9 cellular contexts compared by ENCODE assay signal in the genomic region with DNA sequence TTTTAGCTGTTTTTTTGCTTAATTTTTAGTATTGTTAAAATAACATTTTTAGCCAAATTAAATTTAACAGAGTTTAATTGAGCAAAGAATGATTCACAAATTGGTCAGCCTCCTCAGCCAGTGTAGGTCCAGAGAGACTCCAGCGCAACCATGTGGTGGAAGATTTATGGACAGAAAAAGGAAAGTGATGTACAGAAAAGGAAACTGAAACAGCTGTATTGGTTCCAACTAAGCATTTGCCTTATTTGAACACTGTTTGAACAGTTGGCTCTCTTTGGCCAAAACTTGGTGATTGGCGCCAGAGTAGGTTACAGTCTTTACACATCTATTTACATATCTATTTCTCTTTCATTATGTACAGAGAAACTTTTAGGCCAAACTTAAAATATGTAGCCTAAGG. TPM values are rescaled to one million over a fixed set of nuclear protein-coding genes. Genes with fewer than 3 reads are reported as not detected.
DNase-seq lines count a peak whose midpoint lies in the region; ATAC-seq and TF ChIP-seq lines count a peak whose summit lies in the region.
"Had no signal": no experiment of that assay in that cellular context is flagged by ENCODE, and none has a peak within 500 bp of the region (broad histone marks: within the 10 kb centered on the region; RNA-seq: fewer than 3 reads in every experiment).

No MANE protein-coding gene starts in this region.

- H3K36me3 Mint-ChIP-seq in activated CD8-positive, alpha-beta T cell treated with anti-CD3 and anti-CD28 coated beads for 36 hours (ENCODE audit: low read depth): peaks cover 7% of the 10 kb centered on the region

- POLR2A ChIA-PET in HCT116 (lab: Charles Lee): interaction anchor here (0.7 kb wide), 1 partner anchor 19 kb away, joined by 3 read pairs; no protein-coding TSS in a partner anchor
- POLR2A ChIA-PET in activated CD8-positive, alpha-beta T cell treated with anti-CD3 and anti-CD28 coated beads for 36 hours (lab: Charles Lee): interaction anchor here (0.6 to 1.4 kb wide), 2 partner anchors 19 to 88 kb away, joined by 3 read pairs; partner anchors contain the start of gene RPS6KC1

- no peaks in the 10 kb centered on the region for H3K9me3 Mint-ChIP-seq in activated CD8-positive, alpha-beta T cell treated with anti-CD3 and anti-CD28 coated beads for 36 hours

- no peak overlapping the region; the same call in 1 of the 2 replicates for H3K4me3 ChIP-seq in GM12865 (ENCODE audit: low read depth, low read length)
- no peak overlapping the region for H3K4me3 ChIP-seq in HCT116 (replicated peaks in 1 of 2; ENCODE audit: low read depth in 1 of 2, low read length in 2 of 2)

- H3K27me3 Mint-ChIP-seq in activated CD8-positive, alpha-beta T cell treated with anti-CD3 and anti-CD28 coated beads for 36 hours: no peaks in the 10 kb centered on the region

- no peak overlapping the region for H2AFZ ChIP-seq in HCT116 (ENCODE audit: low read depth, low read length, poor library complexity, severe bottlenecking)

- H4K20me1 ChIP-seq in HCT116 (ENCODE audit: insufficient read depth): no peaks in the 10 kb centered on the region

- no peak for TF ChIP-seq POLR2A in HCT116 (IDR thresholded peaks at IDR 0.05; ENCODE audit: borderline replicate concordance, extremely low read depth, insufficient read depth, insufficient read length)

- H3K4me3 Mint-ChIP-seq in activated CD8-positive, alpha-beta T cell treated with anti-CD3 and anti-CD28 coated beads for 36 hours: no peak overlapping the region

- H3K4me2 ChIP-seq in HCT116 (ENCODE audit: low read length): no peak overlapping the region

- H3K9ac ChIP-seq in HCT116 (ENCODE audit: low read length): no peak overlapping the region

- H3K4me1 ChIP-seq in HCT116 (ENCODE audit: control insufficient read depth in 1 of 2, insufficient read depth in 2 of 2, low read length in 2 of 2): no peaks in the 10 kb centered on the region

- H3K79me2 ChIP-seq in HCT116 (ENCODE audit: insufficient read depth, low read length): peaks cover 11% of the 10 kb centered on the region

- peaks cover 15% of the 10 kb centered on the region for H3K4me1 Mint-ChIP-seq in activated CD8-positive, alpha-beta T cell treated with anti-CD3 and anti-CD28 coated beads for 36 hours (ENCODE audit: low read depth)

- H3K9me3 ChIP-seq in HCT116 (ENCODE audit: control insufficient read depth in 1 of 2, insufficient read depth in 1 of 2, low read depth in 1 of 2, low read length in 2 of 2): no peaks in the 10 kb centered on the region

- H3K27ac ChIP-seq in 22Rv1 (peak overlapping the region; percentile 66), HCT116 (ENCODE audit: low read depth, low read length) (no peak overlapping the region)
- H3K27ac ChIP-seq: epithelial cell of prostate had no signal

- H3K36me3 ChIP-seq in HCT116 (ENCODE audit: control insufficient read depth in 1 of 2, insufficient read depth in 2 of 2, low read length in 2 of 2): no peaks in the 10 kb centered on the region

- intact Hi-C loops in HCT116 (cut with micrococcal nuclease): no loop called here
- intact Hi-C loops in activated CD8-positive, alpha-beta T cell treated with anti-CD3 and anti-CD28 coated beads for 36 hours (cut with micrococcal nuclease): no loop called here

- peak; percentile 43 for TF ChIP-seq RAD21 in HCT116 (IDR thresholded peaks at IDR 0.05; ENCODE audit: low read depth)

- TF ChIP-seq CTCF in 22Rv1 (IDR thresholded peaks at IDR 0.05) (peak; percentile 76), GM12865 (IDR thresholded peaks at IDR 0.05; ENCODE audit: insufficient read depth, low read depth, low read length, missing control alignments) (peak; percentile 17), HCT116 (IDR thresholded peaks at IDR 0.05 in 2 of 3, conservative IDR thresholded peaks at IDR 0.05 in 1 of 3; ENCODE audit: borderline replicate concordance in 1 of 3, insufficient read depth in 1 of 3, low read depth in 2 of 3, low read length in 2 of 3) (peak; percentile 2 to 18 (median 13); a peak in 2 of 6 replicates), LNCAP (IDR thresholded peaks at IDR 0.05) (peak; percentile 69)
- TF ChIP-seq CTCF in activated CD8-positive, alpha-beta T cell treated with anti-CD3 and anti-CD28 coated beads for 36 hours (IDR thresholded peaks at IDR 0.05): no peak

- BruUV-seq in HCT116 (replicated peaks; lab: Mats Ljungman, UMichigan): no TSS peak

- DNase-seq in GM12865 (ENCODE audit: low read depth): peak; percentile 87
- DNase-seq in HCT116 (ENCODE audit: low read depth, low spot score): no peak
- DNase-seq in activated CD8-positive, alpha-beta T cell treated with anti-CD3 and anti-CD28 coated beads for 36 hours: peak; percentile 57
- peak; percentile 57 to 79 for DNase-seq in lung microvascular endothelial cell (ENCODE audit: low read depth in 2 of 2)
- no peak for DNase-seq in inferior parietal cortex (ENCODE audit: extremely low spot score)
- no peak for DNase-seq in HuH-7 (ENCODE audit: low spot score)

- no peak for ATAC-seq in HCT116
- peak; percentile 87 for ATAC-seq in activated CD8-positive, alpha-beta T cell treated with anti-CD3 and anti-CD28 coated beads for 36 hours

- CTCF ChIA-PET in HCT116 (lab: Charles Lee): interaction anchor here (1.1 kb wide), 1 partner anchor 23 kb away, joined by 3 read pairs; no protein-coding TSS in a partner anchor
- CTCF ChIA-PET in activated CD8-positive, alpha-beta T cell treated with anti-CD3 and anti-CD28 coated beads for 36 hours (lab: Charles Lee): interaction anchor here (1.7 kb wide), 1 partner anchor 15 kb away, joined by 6 read pairs; no protein-coding TSS in a partner anchor

- no peaks in the 10 kb centered on the region for H3K27me3 ChIP-seq in HCT116 (ENCODE audit: insufficient read depth, low read length)

- peak overlapping the region; percentile 53 for H3K27ac Mint-ChIP-seq in activated CD8-positive, alpha-beta T cell treated with anti-CD3 and anti-CD28 coated beads for 36 hours

- RAD21 ChIA-PET in HCT116 (lab: Charles Lee; ENCODE audit: low non-redundant PET in 1 of 2, low total read pairs in 2 of 2, uncharacterized antibody in 2 of 2, unreplicated experiment in 2 of 2): no interaction called here

- no peaks in the 10 kb centered on the region for H3K9me2 ChIP-seq in HCT116 (ENCODE audit: insufficient read depth)

TF ChIP-seq in HCT116, 20 proteins besides CTCF, POLR2A, EP300 and RAD21:
- TF ChIP-seq MAX (IDR thresholded peaks at IDR 0.05) (no peak), ZBTB33 (IDR thresholded peaks at IDR 0.05; ENCODE audit: extremely low read depth, insufficient replicate concordance, low read length) (no peak)

RNA-seq across cellular contexts. Expression of gene RPS6KC1, which starts 19.4 kb away (rescaled TPM):
- total RNA-seq in HCT116 (2021; ENCODE audit: unreplicated experiment) (15.9 TPM), lung microvascular endothelial cell (13.7 and 15.3 TPM in 2 replicates)
- 3.8 and 4.9 TPM in 2 replicates for polyA plus RNA-seq in HCT116 (2012)
- 1 to 10 TPM; 5.3 TPM for total RNA-seq in activated CD8-positive, alpha-beta T cell treated with anti-CD3 and anti-CD28 coated beads for 36 hours

RNA-seq across cellular contexts. Expression of gene ANGEL2, which starts 54.7 kb away (rescaled TPM):
- 25.5 TPM for total RNA-seq in HCT116 (2021; ENCODE audit: unreplicated experiment)
- 7.1 and 13.4 TPM in 2 replicates for polyA plus RNA-seq in HCT116 (2012)
- 10 to 100 TPM; 41.1 to 44.2 TPM for total RNA-seq in activated CD8-positive, alpha-beta T cell treated with anti-CD3 and anti-CD28 coated beads for 36 hours
- 26.2 and 35.5 TPM in 2 replicates for total RNA-seq in lung microvascular endothelial cell

Comparison
In these comparisons a context has a peak if more than half of its experiments do, and no peak if none do; other contexts are left out.
1. DNase-seq: peak in GM12865 (single experiment), activated CD8-positive, alpha-beta T cell treated with anti-CD3 and anti-CD28 coated beads for 36 hours (single experiment) and lung microvascular endothelial cell (2 of 2); none in HCT116 (single experiment), inferior parietal cortex (single experiment) and HuH-7 (single experiment).